In genomic region chr20:60073504-60073903, GRCh38 we compare ENCODE assay signal across 11 cellular contexts.
"Had no signal": no experiment of that assay in that cellular context is flagged by ENCODE, and none has a peak within 500 bp of the region (broad histone marks: within the 10 kb centered on the region; RNA-seq: fewer than 3 reads in every experiment).

No MANE protein-coding gene starts in this region.

- H3K9ac ChIP-seq: GM23248 had no signal

- H3K36me3 ChIP-seq: HAP-1 had no signal

- ATAC-seq: GM23338, HCT116 had no signal

- H3K9me3 ChIP-seq: HAP-1 had no signal

- H3K27ac ChIP-seq: GM23248 had no signal

- FAIRE-seq: H1, H54 had no signal

- H2AFZ ChIP-seq: GM23248, GM23338 had no signal

- H3K4me2 ChIP-seq: GM23338 had no signal

- H3K4me1 ChIP-seq: HAP-1 had no signal

- DNase-seq: GM23248, GOT3, H7, H9, HCEC 1CT, HFFc6 had no signal

- H3K4me3 ChIP-seq: GM23248, GM23338, HAP-1 had no signal
